In the genomic region with DNA sequence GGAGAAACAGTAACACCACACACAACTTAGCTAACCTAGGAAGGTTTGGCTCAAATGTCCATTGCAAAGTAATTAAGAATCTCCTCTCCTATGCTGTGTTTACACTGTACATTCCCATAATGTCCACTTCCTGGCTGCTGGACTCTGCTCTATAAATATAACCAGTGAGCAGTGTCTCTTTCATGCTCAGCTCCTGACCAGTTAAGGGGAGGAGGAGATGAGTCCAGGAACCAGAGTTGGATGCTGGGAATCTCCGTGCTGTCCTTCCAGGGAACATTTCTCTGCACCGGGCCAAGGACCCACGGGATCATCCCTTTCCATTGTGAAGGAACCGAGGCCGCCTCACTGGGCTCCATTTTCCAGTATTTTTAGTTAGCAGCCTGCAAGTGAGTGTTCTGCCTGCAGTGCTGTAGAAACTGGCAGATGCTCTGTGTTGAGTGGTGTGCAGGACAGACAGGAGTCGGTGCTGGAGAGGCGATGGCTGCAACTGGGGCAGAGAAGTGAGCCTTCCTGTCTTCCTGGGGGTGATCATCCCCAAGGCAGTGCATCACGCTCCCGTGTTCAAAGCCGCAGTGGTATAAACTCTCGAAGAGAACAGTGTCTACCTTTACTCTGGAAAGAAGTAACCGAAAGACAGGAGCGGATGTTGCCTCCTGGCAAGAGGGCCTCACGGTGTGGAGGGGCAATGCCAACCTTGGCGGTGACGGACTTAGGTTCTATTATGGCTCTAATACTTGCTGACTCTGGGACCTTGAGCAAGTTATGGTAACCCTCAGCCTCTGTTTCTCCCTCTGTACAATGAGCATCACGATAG, we compare ENCODE assay signal across 1 cellular context.
A peak's percentile ranks its signal among the peaks of the same experiment; 100 is the strongest.
TF ChIP-seq lines count a peak whose summit lies in the region.

No MANE protein-coding gene starts in this region.

TF ChIP-seq in HepG2, 621 proteins besides CTCF, POLR2A, EP300 and RAD21 (continued from another document and continues in another):
- TF ChIP-seq, protein P1, sequence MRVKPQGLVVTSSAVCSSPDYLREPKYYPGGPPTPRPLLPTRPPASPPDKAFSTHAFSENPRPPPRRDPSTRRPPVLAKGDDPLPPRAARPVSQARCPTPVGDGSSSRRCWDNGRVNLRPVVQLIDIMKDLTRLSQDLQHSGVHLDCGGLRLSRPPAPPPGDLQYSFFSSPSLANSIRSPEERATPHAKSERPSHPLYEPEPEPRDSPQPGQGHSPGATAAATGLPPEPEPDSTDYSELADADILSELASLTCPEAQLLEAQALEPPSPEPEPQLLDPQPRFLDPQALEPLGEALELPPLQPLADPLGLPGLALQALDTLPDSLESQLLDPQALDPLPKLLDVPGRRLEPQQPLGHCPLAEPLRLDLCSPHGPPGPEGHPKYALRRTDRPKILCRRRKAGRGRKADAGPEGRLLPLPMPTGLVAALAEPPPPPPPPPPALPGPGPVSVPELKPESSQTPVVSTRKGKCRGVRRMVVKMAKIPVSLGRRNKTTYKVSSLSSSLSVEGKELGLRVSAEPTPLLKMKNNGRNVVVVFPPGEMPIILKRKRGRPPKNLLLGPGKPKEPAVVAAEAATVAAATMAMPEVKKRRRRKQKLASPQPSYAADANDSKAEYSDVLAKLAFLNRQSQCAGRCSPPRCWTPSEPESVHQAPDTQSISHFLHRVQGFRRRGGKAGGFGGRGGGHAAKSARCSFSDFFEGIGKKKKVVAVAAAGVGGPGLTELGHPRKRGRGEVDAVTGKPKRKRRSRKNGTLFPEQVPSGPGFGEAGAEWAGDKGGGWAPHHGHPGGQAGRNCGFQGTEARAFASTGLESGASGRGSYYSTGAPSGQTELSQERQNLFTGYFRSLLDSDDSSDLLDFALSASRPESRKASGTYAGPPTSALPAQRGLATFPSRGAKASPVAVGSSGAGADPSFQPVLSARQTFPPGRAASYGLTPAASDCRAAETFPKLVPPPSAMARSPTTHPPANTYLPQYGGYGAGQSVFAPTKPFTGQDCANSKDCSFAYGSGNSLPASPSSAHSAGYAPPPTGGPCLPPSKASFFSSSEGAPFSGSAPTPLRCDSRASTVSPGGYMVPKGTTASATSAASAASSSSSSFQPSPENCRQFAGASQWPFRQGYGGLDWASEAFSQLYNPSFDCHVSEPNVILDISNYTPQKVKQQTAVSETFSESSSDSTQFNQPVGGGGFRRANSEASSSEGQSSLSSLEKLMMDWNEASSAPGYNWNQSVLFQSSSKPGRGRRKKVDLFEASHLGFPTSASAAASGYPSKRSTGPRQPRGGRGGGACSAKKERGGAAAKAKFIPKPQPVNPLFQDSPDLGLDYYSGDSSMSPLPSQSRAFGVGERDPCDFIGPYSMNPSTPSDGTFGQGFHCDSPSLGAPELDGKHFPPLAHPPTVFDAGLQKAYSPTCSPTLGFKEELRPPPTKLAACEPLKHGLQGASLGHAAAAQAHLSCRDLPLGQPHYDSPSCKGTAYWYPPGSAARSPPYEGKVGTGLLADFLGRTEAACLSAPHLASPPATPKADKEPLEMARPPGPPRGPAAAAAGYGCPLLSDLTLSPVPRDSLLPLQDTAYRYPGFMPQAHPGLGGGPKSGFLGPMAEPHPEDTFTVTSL (CRISPR knock-in tag; IDR thresholded peaks at IDR 0.05; ENCODE audit: borderline replicate concordance), result peak; percentile 94
- TF ChIP-seq ZNF567 (CRISPR knock-in tag; IDR thresholded peaks at IDR 0.05; ENCODE audit: borderline replicate concordance) (no peak), PTBP1 (IDR thresholded peaks at IDR 0.05; ENCODE audit: low read depth, low read length, poor library complexity, severe bottlenecking) (no peak), SALL2 (CRISPR knock-in tag; IDR thresholded peaks at IDR 0.05) (0 out of 2 replicates have a peak, but pooled peaks have one; percentile 30), HMG20A (CRISPR knock-in tag; IDR thresholded peaks at IDR 0.05; ENCODE audit: borderline replicate concordance) (peak; percentile 86; the same call in 1 of the 2 replicates), ZNF776 (CRISPR knock-in tag; IDR thresholded peaks at IDR 0.05) (no peak), MAF1 (CRISPR knock-in tag; IDR thresholded peaks at IDR 0.05; ENCODE audit: borderline replicate concordance) (no peak), SIN3A (IDR thresholded peaks at IDR 0.05; ENCODE audit: borderline replicate concordance, low read depth, low read length) (no peak), ZNF543 (CRISPR knock-in tag; IDR thresholded peaks at IDR 0.05) (no peak; the same call in 1 of the 2 replicates), TEAD3 (CRISPR knock-in tag; optimal IDR thresholded peaks at IDR 0.05; ENCODE audit: borderline replicate concordance) (peak; percentile 99), ZNF121 (CRISPR knock-in tag; IDR thresholded peaks at IDR 0.05) (peak; percentile 55; the same call in 1 of the 2 replicates), SATB2 (CRISPR knock-in tag; IDR thresholded peaks at IDR 0.05) (no peak), SNAI1 (CRISPR knock-in tag; IDR thresholded peaks at IDR 0.05; ENCODE audit: borderline replicate concordance) (no peak), SNAPC2 (CRISPR knock-in tag; IDR thresholded peaks at IDR 0.05) (0 out of 2 replicates have a peak, but pooled peaks have one; percentile 63), FOXO1 (CRISPR knock-in tag; IDR thresholded peaks at IDR 0.05) (peak; percentile 83; the same call in 1 of the 2 replicates), ZNF367 (CRISPR knock-in tag; IDR thresholded peaks at IDR 0.05; ENCODE audit: borderline replicate concordance) (no peak)
- TF ChIP-seq, protein P2, sequence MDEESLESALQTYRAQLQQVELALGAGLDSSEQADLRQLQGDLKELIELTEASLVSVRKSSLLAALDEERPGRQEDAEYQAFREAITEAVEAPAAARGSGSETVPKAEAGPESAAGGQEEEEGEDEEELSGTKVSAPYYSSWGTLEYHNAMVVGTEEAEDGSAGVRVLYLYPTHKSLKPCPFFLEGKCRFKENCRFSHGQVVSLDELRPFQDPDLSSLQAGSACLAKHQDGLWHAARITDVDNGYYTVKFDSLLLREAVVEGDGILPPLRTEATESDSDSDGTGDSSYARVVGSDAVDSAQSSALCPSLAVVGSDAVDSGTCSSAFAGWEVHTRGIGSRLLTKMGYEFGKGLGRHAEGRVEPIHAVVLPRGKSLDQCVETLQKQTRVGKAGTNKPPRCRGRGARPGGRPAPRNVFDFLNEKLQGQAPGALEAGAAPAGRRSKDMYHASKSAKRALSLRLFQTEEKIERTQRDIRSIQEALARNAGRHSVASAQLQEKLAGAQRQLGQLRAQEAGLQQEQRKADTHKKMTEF (CRISPR knock-in tag; IDR thresholded peaks at IDR 0.05), result peak; percentile 77
- TF ChIP-seq, protein P3, sequence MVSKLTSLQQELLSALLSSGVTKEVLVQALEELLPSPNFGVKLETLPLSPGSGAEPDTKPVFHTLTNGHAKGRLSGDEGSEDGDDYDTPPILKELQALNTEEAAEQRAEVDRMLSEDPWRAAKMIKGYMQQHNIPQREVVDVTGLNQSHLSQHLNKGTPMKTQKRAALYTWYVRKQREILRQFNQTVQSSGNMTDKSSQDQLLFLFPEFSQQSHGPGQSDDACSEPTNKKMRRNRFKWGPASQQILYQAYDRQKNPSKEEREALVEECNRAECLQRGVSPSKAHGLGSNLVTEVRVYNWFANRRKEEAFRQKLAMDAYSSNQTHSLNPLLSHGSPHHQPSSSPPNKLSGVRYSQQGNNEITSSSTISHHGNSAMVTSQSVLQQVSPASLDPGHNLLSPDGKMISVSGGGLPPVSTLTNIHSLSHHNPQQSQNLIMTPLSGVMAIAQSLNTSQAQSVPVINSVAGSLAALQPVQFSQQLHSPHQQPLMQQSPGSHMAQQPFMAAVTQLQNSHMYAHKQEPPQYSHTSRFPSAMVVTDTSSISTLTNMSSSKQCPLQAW (CRISPR knock-in tag; IDR thresholded peaks at IDR 0.05), result peak; percentile 94
- TF ChIP-seq, protein P4, sequence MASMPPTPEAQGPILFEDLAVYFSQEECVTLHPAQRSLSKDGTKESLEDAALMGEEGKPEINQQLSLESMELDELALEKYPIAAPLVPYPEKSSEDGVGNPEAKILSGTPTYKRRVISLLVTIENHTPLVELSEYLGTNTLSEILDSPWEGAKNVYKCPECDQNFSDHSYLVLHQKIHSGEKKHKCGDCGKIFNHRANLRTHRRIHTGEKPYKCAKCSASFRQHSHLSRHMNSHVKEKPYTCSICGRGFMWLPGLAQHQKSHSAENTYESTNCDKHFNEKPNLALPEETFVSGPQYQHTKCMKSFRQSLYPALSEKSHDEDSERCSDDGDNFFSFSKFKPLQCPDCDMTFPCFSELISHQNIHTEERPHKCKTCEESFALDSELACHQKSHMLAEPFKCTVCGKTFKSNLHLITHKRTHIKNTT (CRISPR knock-in tag; IDR thresholded peaks at IDR 0.05), result no peak
- TF ChIP-seq, protein P5, sequence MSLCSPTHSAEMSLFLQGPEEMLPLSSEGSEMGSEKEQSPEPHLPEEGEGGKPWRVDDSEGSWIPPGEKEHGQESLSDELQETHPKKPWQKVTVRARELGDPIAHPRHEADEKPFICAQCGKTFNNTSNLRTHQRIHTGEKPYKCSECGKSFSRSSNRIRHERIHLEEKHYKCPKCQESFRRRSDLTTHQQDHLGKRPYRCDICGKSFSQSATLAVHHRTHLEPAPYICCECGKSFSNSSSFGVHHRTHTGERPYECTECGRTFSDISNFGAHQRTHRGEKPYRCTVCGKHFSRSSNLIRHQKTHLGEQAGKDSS (CRISPR knock-in tag; IDR thresholded peaks at IDR 0.05; ENCODE audit: borderline replicate concordance, low read depth), result peak; percentile 71; the same call in 1 of the 2 replicates
- TF ChIP-seq, protein P6, sequence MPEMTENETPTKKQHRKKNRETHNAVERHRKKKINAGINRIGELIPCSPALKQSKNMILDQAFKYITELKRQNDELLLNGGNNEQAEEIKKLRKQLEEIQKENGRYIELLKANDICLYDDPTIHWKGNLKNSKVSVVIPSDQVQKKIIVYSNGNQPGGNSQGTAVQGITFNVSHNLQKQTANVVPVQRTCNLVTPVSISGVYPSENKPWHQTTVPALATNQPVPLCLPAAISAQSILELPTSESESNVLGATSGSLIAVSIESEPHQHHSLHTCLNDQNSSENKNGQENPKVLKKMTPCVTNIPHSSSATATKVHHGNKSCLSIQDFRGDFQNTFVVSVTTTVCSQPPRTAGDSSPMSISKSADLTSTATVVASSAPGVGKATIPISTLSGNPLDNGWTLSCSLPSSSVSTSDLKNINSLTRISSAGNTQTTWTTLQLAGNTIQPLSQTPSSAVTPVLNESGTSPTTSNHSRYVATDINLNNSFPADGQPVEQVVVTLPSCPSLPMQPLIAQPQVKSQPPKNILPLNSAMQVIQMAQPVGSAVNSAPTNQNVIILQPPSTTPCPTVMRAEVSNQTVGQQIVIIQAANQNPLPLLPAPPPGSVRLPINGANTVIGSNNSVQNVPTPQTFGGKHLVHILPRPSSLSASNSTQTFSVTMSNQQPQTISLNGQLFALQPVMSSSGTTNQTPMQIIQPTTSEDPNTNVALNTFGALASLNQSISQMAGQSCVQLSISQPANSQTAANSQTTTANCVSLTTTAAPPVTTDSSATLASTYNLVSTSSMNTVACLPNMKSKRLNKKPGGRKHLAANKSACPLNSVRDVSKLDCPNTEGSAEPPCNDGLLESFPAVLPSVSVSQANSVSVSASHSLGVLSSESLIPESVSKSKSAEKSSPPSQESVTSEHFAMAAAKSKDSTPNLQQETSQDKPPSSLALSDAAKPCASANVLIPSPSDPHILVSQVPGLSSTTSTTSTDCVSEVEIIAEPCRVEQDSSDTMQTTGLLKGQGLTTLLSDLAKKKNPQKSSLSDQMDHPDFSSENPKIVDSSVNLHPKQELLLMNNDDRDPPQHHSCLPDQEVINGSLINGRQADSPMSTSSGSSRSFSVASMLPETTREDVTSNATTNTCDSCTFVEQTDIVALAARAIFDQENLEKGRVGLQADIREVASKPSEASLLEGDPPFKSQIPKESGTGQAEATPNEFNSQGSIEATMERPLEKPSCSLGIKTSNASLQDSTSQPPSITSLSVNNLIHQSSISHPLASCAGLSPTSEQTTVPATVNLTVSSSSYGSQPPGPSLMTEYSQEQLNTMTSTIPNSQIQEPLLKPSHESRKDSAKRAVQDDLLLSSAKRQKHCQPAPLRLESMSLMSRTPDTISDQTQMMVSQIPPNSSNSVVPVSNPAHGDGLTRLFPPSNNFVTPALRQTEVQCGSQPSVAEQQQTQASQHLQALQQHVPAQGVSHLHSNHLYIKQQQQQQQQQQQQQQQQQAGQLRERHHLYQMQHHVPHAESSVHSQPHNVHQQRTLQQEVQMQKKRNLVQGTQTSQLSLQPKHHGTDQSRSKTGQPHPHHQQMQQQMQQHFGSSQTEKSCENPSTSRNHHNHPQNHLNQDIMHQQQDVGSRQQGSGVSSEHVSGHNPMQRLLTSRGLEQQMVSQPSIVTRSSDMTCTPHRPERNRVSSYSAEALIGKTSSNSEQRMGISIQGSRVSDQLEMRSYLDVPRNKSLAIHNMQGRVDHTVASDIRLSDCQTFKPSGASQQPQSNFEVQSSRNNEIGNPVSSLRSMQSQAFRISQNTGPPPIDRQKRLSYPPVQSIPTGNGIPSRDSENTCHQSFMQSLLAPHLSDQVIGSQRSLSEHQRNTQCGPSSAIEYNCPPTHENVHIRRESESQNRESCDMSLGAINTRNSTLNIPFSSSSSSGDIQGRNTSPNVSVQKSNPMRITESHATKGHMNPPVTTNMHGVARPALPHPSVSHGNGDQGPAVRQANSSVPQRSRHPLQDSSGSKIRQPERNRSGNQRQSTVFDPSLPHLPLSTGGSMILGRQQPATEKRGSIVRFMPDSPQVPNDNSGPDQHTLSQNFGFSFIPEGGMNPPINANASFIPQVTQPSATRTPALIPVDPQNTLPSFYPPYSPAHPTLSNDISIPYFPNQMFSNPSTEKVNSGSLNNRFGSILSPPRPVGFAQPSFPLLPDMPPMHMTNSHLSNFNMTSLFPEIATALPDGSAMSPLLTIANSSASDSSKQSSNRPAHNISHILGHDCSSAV (CRISPR knock-in tag; IDR thresholded peaks at IDR 0.05; ENCODE audit: borderline replicate concordance), result no peak
- TF ChIP-seq, protein P7, sequence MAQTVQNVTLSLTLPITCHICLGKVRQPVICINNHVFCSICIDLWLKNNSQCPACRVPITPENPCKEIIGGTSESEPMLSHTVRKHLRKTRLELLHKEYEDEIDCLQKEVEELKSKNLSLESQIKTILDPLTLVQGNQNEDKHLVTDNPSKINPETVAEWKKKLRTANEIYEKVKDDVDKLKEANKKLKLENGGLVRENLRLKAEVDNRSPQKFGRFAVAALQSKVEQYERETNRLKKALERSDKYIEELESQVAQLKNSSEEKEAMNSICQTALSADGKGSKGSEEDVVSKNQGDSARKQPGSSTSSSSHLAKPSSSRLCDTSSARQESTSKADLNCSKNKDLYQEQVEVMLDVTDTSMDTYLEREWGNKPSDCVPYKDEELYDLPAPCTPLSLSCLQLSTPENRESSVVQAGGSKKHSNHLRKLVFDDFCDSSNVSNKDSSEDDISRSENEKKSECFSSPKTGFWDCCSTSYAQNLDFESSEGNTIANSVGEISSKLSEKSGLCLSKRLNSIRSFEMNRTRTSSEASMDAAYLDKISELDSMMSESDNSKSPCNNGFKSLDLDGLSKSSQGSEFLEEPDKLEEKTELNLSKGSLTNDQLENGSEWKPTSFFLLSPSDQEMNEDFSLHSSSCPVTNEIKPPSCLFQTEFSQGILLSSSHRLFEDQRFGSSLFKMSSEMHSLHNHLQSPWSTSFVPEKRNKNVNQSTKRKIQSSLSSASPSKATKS (CRISPR knock-in tag; IDR thresholded peaks at IDR 0.05), result 0 out of 2 replicates have a peak, but pooled peaks have one; percentile 58
